16 cellular contexts compared by ENCODE assay signal in the genomic region with DNA sequence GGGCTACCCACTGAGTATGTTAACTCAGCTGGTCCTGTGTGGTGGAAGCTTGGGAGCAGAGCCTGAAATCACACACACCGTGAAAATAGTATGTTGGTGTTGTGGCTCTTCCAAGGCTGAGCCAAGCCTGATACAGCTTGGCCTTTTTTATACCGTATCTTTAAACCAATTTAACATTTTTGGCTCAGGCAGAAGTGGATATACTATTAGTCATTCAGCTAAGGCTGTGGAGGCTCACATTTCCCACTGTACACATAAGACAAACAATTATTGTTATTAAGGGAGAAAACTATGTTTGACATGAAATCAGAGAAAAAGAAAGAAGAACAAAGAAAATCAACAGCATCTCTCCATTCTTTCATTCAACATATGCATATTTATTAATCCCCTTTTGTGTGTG.
"Had no signal": no experiment of that assay in that cellular context is flagged by ENCODE, and none has a peak within 500 bp of the region (broad histone marks: within the 10 kb centered on the region; RNA-seq: fewer than 3 reads in every experiment).

No MANE protein-coding gene starts in this region.

- H3K4me1 ChIP-seq: psoas muscle, right lobe of liver, suprapubic skin, tibial artery, upper lobe of left lung, vagina had no signal

- H3K36me3 ChIP-seq: right lobe of liver, suprapubic skin, tibial artery, upper lobe of left lung, vagina had no signal

- H3K4me3 ChIP-seq: hepatocyte, psoas muscle, right lobe of liver, suprapubic skin, tibial artery, upper lobe of left lung, vagina had no signal

- H3K36me3 Mint-ChIP-seq: naive thymus-derived CD4-positive, alpha-beta T cell had no signal

- DNase-seq: dermis blood vessel endothelial cell; foreskin melanocyte; head of caudate nucleus; left colon; left ventricle myocardium superior; naive thymus-derived CD4-positive, alpha-beta T cell; nephron progenitor cell; psoas muscle; retina; right lobe of liver; stimulated activated naive CD4-positive, alpha-beta T cell; tibial artery; upper lobe of left lung had no signal

- H2AFZ ChIP-seq: hepatocyte had no signal

- H3K4me2 ChIP-seq: hepatocyte had no signal

- ATAC-seq: left colon; left ventricle myocardium superior; naive thymus-derived CD4-positive, alpha-beta T cell; psoas muscle; right lobe of liver had no signal

- H3K9me3 ChIP-seq: psoas muscle, right lobe of liver, suprapubic skin, tibial artery, upper lobe of left lung, vagina had no signal

- H3K4me3 Mint-ChIP-seq: naive thymus-derived CD4-positive, alpha-beta T cell; nephron progenitor cell had no signal

- H3K9me3 Mint-ChIP-seq: naive thymus-derived CD4-positive, alpha-beta T cell; nephron progenitor cell had no signal

- H3K27me3 ChIP-seq: hepatocyte, right lobe of liver, suprapubic skin, tibial artery, upper lobe of left lung, vagina had no signal

- H3K27ac ChIP-seq: hepatocyte, psoas muscle, right lobe of liver, suprapubic skin, tibial artery, upper lobe of left lung, vagina had no signal

- H3K27ac Mint-ChIP-seq: naive thymus-derived CD4-positive, alpha-beta T cell; nephron progenitor cell had no signal
